ENCODE assay signal across 8 cellular contexts in the genomic region with DNA sequence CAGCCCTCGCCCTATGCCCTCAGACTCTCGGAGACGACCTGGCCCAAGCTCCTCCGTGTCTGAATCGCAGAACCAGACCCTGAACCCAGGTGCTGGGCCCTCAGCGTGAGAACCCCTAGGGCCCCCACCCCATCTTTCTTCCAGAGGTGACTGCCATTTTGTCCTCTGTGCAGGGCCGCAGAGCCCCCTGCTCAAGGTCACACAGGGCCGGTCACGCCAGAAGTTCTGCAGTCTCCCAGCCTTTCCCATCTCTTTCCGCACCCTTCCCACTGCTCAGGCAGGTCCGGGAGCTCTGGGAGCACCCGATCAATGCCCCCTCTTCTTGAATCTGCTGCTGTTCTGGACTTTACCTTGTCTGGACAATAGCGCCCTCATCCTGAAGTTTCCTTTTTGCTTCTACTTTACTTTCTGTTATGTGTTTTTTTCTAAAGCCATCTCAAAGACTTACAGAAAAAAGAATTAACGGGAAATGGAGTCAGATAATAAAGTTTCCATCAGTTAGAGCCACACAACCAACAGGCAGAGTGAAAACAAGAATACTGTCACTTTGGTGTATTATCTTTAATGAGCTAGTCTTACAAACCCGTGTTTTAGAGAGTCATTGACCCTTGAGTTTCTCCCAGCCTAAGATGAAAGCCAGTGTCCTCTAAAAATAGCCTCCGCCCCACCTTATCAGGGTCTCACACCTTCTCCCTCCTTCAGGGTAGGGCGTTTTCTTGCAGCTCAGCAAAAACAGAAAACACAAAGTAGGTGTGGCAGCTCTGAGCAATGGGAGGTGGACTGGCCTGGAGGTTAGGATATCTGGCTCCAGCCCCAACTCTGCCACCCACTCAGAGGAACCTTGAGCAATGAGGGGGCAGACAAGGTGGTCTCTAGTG. TPM values are rescaled to one million over a fixed set of nuclear protein-coding genes. Genes with fewer than 3 reads are reported as not detected.
DNase-seq lines count a peak whose midpoint lies in the region; ATAC-seq, FAIRE-seq and TF ChIP-seq lines count a peak whose summit lies in the region.

No MANE protein-coding gene starts in this region.

- no peak for DNase-seq in activated CD8-positive, alpha-beta memory T cell treated with anti-CD3 and anti-CD28 coated beads, Interleukin-2, amount 10 ng/mL, durations not matched to agents 7 days and 5 days
- DNase-seq in activated CD8-positive, alpha-beta memory T cell treated with anti-CD3 and anti-CD28 coated beads, Interleukin-2, amount 50 U/mL, for 48 hours: no peak
- no peak for DNase-seq in ascending aorta (ENCODE audit: low spot score in 2 of 2)
- DNase-seq in left kidney (ENCODE audit: low read depth, low spot score): peak; percentile 23
- DNase-seq in thyroid gland: no peak
- DNase-seq in GM12891 (ENCODE audit: insufficient read length, low spot score): no peak

- WGBS in thyroid gland, 2 donors: 65 to 69% methylated on average over 16 of the region's 17 CpGs

- peaks cover 0 to 33% of the 10 kb centered on the region in 2 donors for H3K4me1 ChIP-seq in ascending aorta
- H3K4me1 ChIP-seq in thyroid gland: peaks cover 35 to 36% of the 10 kb centered on the region in 2 donors

- H3K27ac ChIP-seq in ascending aorta (peak overlapping the region; percentile 88 to 91), thyroid gland (peak overlapping the region; percentile 36 to 87 (median 82))

- no peak for FAIRE-seq in GM12891 (lab: Jason Lieb, UNC)

- intact Hi-C loops in ascending aorta (cut with DNase I): no loop called here
- intact Hi-C loops in thyroid gland (cut with DNase I): no loop called here

- no peak for ATAC-seq in activated CD8-positive, alpha-beta memory T cell treated with anti-CD3 and anti-CD28 coated beads, Interleukin-2, amount 10 ng/mL, durations not matched to agents 7 days and 5 days
- ATAC-seq in GM18858 (IDR thresholded peaks at IDR 0.05; ENCODE audit: unreplicated experiment) (no peak), HG02642 (IDR thresholded peaks at IDR 0.05; ENCODE audit: poor library complexity, unreplicated experiment) (no peak)

- H3K9me3 Mint-ChIP-seq in activated CD8-positive, alpha-beta memory T cell treated with anti-CD3 and anti-CD28 coated beads, Interleukin-2, amount 10 ng/mL, durations not matched to agents 7 days and 5 days (ENCODE audit: low read depth): no peaks in the 10 kb centered on the region

- CTCF ChIA-PET in activated CD8-positive, alpha-beta memory T cell treated with anti-CD3 and anti-CD28 coated beads, Interleukin-2, amount 10 ng/mL, durations not matched to agents 7 days and 5 days (lab: Charles Lee): interaction anchor here (0.7 to 3.2 kb wide), 8 partner anchors 8 to 151 kb away, joined by 3 to 30 read pairs (median 3); a partner anchor contains a TSS

- H3K27me3 ChIP-seq in ascending aorta: no peaks in the 10 kb centered on the region
- H3K27me3 ChIP-seq in thyroid gland: no peaks in the 10 kb centered on the region

- H3K9me3 ChIP-seq in ascending aorta (no peaks in the 10 kb centered on the region), thyroid gland (no peaks in the 10 kb centered on the region)

- H3K27me3 Mint-ChIP-seq in activated CD8-positive, alpha-beta memory T cell treated with anti-CD3 and anti-CD28 coated beads, Interleukin-2, amount 10 ng/mL, durations not matched to agents 7 days and 5 days: peaks cover 50% of the 10 kb centered on the region

- no peaks in the 10 kb centered on the region for H3K36me3 Mint-ChIP-seq in activated CD8-positive, alpha-beta memory T cell treated with anti-CD3 and anti-CD28 coated beads, Interleukin-2, amount 10 ng/mL, durations not matched to agents 7 days and 5 days

- H3K27ac Mint-ChIP-seq in activated CD8-positive, alpha-beta memory T cell treated with anti-CD3 and anti-CD28 coated beads, Interleukin-2, amount 10 ng/mL, durations not matched to agents 7 days and 5 days: no peak overlapping the region

- H3K36me3 ChIP-seq in ascending aorta (no peaks in the 10 kb centered on the region), thyroid gland (no peaks in the 10 kb centered on the region)

- no peak for TF ChIP-seq CTCF in ascending aorta (IDR thresholded peaks at IDR 0.05)
- peak in 1 of 6 experiments; percentile 3 for TF ChIP-seq CTCF in thyroid gland (IDR thresholded peaks at IDR 0.05)

- peak overlapping the region; percentile 84 to 99 for H3K4me3 ChIP-seq in ascending aorta
- H3K4me3 ChIP-seq in thyroid gland (replicated peaks in 1 of 3): peak overlapping the region; percentile 79 to 99 (median 94)

- peaks cover 18% of the 10 kb centered on the region for H3K4me1 Mint-ChIP-seq in activated CD8-positive, alpha-beta memory T cell treated with anti-CD3 and anti-CD28 coated beads, Interleukin-2, amount 10 ng/mL, durations not matched to agents 7 days and 5 days

- H3K4me3 Mint-ChIP-seq in activated CD8-positive, alpha-beta memory T cell treated with anti-CD3 and anti-CD28 coated beads, Interleukin-2, amount 10 ng/mL, durations not matched to agents 7 days and 5 days: peak overlapping the region; percentile 56

- TF ChIP-seq POLR2A in thyroid gland (IDR thresholded peaks at IDR 0.05) (no peak), GM12891 (IDR thresholded peaks at IDR 0.05; ENCODE audit: low read depth, low read length) (no peak)

TF ChIP-seq in GM12891, 5 proteins besides CTCF, POLR2A, EP300 and RAD21:
- TF ChIP-seq POU2F2 (IDR thresholded peaks at IDR 0.05; ENCODE audit: low read depth, low read length) (no peak), SPI1 (IDR thresholded peaks at IDR 0.05; ENCODE audit: low read depth, low read length) (no peak), PAX5 (IDR thresholded peaks at IDR 0.05; ENCODE audit: insufficient read depth, low read length, severe bottlenecking) (no peak), TAF1 (IDR thresholded peaks at IDR 0.05; ENCODE audit: low read depth, low read length) (no peak), POLR2AphosphoS5 (IDR thresholded peaks at IDR 0.05; ENCODE audit: low read depth, low read length) (no peak)
TF ChIP-seq in GM12891: peak in this region for 0.

RNA-seq across cellular contexts. Expression of a gene that starts 1.8 kb away (rescaled TPM):
- total RNA-seq in activated CD8-positive, alpha-beta memory T cell treated with anti-CD3 and anti-CD28 coated beads, Interleukin-2, amount 10 ng/mL, durations not matched to agents 7 days and 5 days: 1 to 10 TPM in 1 of 2 experiments, under 1 TPM in 1; 0.88 to 1.0 TPM
- total RNA-seq in ascending aorta (17.1 TPM), thyroid gland (10 to 100 TPM; 33.4 to 38.6 (median 37.0) TPM)
- 17.4 TPM for polyA plus RNA-seq in GM12891 (2012; ENCODE audit: low read depth, missing spikeins)
